Comparison of ENCODE assay signal across 24 cellular contexts in the genomic region with DNA sequence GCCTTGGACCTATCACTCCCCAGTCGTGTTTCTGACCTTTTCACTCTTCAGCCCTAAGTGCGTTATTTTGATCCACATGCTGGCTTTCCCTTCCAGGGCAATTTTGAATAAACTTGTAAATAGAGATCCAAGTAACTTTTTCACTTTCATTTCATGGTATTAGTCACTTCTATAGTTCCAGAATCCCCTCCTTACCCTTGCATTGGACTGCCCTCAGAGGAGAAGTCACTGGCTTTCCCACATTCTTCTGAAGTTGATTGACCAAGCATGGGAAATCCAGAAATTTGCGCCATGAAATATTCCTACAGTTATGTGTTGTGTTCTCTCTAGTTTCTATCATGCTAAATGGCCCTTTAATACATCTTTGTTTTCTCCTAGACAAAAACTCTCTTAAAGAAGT.
"Had no signal": no experiment of that assay in that cellular context is flagged by ENCODE, and none has a peak within 500 bp of the region (broad histone marks: within the 10 kb centered on the region; RNA-seq: fewer than 3 reads in every experiment).

No MANE protein-coding gene starts in this region.

- H3K4me1 Mint-ChIP-seq: activated T-helper 17 cell treated with anti-CD3 and anti-CD28 coated beads, Interleukin-2, amount 50 U/mL, for 72 hours; naive B cell; neural crest cell had no signal

- H3K9me3 Mint-ChIP-seq: neural crest cell; T-helper 2 cell treated with Interferon-gamma antibody and Interleukin-4, amounts not matched to agents 5 μg/mL and 100 μg/mL, for 36 hours had no signal

- H3K27ac Mint-ChIP-seq: activated naive CD8-positive, alpha-beta T cell; activated T-cell treated with anti-CD3 and anti-CD28 coated beads, Interleukin-2, amount 50 U/mL, for 24 hours; activated T-helper 17 cell treated with anti-CD3 and anti-CD28 coated beads, Interleukin-2, amount 50 U/mL, for 72 hours; naive B cell; T-helper 2 cell treated with Interferon-gamma antibody and Interleukin-4, amounts not matched to agents 5 μg/mL and 100 μg/mL, for 36 hours had no signal

- H3K4me3 ChIP-seq: adrenal gland, coronary artery, lung, thyroid gland had no signal

- H3K27ac ChIP-seq: adrenal gland, foreskin keratinocyte, thyroid gland, VCaP had no signal

- H3K9me3 ChIP-seq: adrenal gland, SK-N-SH, thyroid gland had no signal

- ATAC-seq: activated T-helper 17 cell treated with anti-CD3 and anti-CD28 coated beads, Interleukin-2, amount 50 U/mL, for 72 hours; foreskin keratinocyte; stimulated activated naive CD8-positive, alpha-beta T cell treated with anti-CD3 and anti-CD28 coated beads, Interleukin-15, Interleukin-2, amounts not matched to agents 100 U/mL and 50 U/mL, for 24 hours had no signal

- H3K36me3 ChIP-seq: adrenal gland, thyroid gland had no signal

- DNase-seq: activated CD4-positive, alpha-beta T cell treated with anti-CD3 and anti-CD28 coated beads, Interleukin-2, amount 50 U/mL, for 4 hours; activated CD8-positive, alpha-beta memory T cell treated with anti-CD3 and anti-CD28 coated beads for 24 hours; activated CD8-positive, alpha-beta memory T cell treated with anti-CD3 and anti-CD28 coated beads, Interleukin-2, amount 50 U/mL, for 4 hours; activated naive CD4-positive, alpha-beta T cell; activated T-cell treated with anti-CD3 and anti-CD28 coated beads, Interleukin-2, amount 50 U/mL, for 24 hours; adrenal gland; cerebellar nuclear complex; foreskin keratinocyte; hypothalamus; naive B cell; occipital lobe; posterior cingulate gyrus; SK-N-SH; stimulated activated CD4-positive, alpha-beta T cell treated with anti-CD3 and anti-CD28 coated beads, Interleukin-12 subunit alpha, Interleukin-12 subunit beta, amount 100 ng/mL, for 4 hours; stimulated activated CD4-positive, alpha-beta T cell treated with anti-CD3 and anti-CD28 coated beads, Interleukin-4, amount 100 ng/mL, for 4 hours; stimulated activated naive CD8-positive, alpha-beta T cell treated with anti-CD3 and anti-CD28 coated beads, Interleukin-15, Interleukin-2, amounts not matched to agents 100 U/mL and 50 U/mL, for 24 hours; thyroid gland had no signal

- H3K27me3 Mint-ChIP-seq: activated T-cell treated with anti-CD3 and anti-CD28 coated beads, Interleukin-2, amount 50 U/mL, for 24 hours; activated T-helper 17 cell treated with anti-CD3 and anti-CD28 coated beads, Interleukin-2, amount 50 U/mL, for 72 hours; naive B cell had no signal

- H3K36me3 Mint-ChIP-seq: activated naive CD8-positive, alpha-beta T cell; naive B cell had no signal

- H3K4me1 ChIP-seq: adrenal gland, foreskin keratinocyte had no signal

- H3K4me3 Mint-ChIP-seq: activated naive CD8-positive, alpha-beta T cell; activated T-cell treated with anti-CD3 and anti-CD28 coated beads, Interleukin-2, amount 50 U/mL, for 24 hours; activated T-helper 17 cell treated with anti-CD3 and anti-CD28 coated beads, Interleukin-2, amount 50 U/mL, for 72 hours; naive B cell; neural crest cell; T-helper 2 cell treated with Interferon-gamma antibody and Interleukin-4, amounts not matched to agents 5 μg/mL and 100 μg/mL, for 36 hours had no signal

- H3K27me3 ChIP-seq: adrenal gland, foreskin keratinocyte, thyroid gland had no signal
